ENCODE assay signal across 1 cellular context in genomic region chr17:17107891-17108680, GRCh38.
TF ChIP-seq lines count a peak whose summit lies in the region.

No MANE protein-coding gene starts in this region.

TF ChIP-seq in GM12878, 131 proteins besides CTCF, POLR2A, EP300 and RAD21 (continued from another document):
- TF ChIP-seq ZZZ3 (IDR thresholded peaks at IDR 0.05; ENCODE audit: control insufficient read depth, insufficient read length, low read depth), result no peak
- no peak for TF ChIP-seq MLLT1 (IDR thresholded peaks at IDR 0.05)
- no peak for TF ChIP-seq CREB1 (IDR thresholded peaks at IDR 0.05; ENCODE audit: low read depth)
- no peak for TF ChIP-seq YY1 (IDR thresholded peaks at IDR 0.05; ENCODE audit: low read depth, low read length)
- no peak for TF ChIP-seq SIN3A (IDR thresholded peaks at IDR 0.05; ENCODE audit: low read depth, low read length)
- no peak for TF ChIP-seq CBFB (IDR thresholded peaks at IDR 0.05; ENCODE audit: low read depth)
- TF ChIP-seq, protein P1, sequence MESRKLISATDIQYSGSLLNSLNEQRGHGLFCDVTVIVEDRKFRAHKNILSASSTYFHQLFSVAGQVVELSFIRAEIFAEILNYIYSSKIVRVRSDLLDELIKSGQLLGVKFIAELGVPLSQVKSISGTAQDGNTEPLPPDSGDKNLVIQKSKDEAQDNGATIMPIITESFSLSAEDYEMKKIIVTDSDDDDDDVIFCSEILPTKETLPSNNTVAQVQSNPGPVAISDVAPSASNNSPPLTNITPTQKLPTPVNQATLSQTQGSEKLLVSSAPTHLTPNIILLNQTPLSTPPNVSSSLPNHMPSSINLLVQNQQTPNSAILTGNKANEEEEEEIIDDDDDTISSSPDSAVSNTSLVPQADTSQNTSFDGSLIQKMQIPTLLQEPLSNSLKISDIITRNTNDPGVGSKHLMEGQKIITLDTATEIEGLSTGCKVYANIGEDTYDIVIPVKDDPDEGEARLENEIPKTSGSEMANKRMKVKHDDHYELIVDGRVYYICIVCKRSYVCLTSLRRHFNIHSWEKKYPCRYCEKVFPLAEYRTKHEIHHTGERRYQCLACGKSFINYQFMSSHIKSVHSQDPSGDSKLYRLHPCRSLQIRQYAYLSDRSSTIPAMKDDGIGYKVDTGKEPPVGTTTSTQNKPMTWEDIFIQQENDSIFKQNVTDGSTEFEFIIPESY (IDR thresholded peaks at IDR 0.05), result no peak
- no peak for TF ChIP-seq POLR2AphosphoS2 (IDR thresholded peaks at IDR 0.05; ENCODE audit: low read depth, low read length)
- TF ChIP-seq, protein P2, sequence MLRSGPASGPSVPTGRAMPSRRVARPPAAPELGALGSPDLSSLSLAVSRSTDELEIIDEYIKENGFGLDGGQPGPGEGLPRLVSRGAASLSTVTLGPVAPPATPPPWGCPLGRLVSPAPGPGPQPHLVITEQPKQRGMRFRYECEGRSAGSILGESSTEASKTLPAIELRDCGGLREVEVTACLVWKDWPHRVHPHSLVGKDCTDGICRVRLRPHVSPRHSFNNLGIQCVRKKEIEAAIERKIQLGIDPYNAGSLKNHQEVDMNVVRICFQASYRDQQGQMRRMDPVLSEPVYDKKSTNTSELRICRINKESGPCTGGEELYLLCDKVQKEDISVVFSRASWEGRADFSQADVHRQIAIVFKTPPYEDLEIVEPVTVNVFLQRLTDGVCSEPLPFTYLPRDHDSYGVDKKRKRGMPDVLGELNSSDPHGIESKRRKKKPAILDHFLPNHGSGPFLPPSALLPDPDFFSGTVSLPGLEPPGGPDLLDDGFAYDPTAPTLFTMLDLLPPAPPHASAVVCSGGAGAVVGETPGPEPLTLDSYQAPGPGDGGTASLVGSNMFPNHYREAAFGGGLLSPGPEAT (IDR thresholded peaks at IDR 0.05; ENCODE audit: low read depth), result no peak
- TF ChIP-seq TCF3 (IDR thresholded peaks at IDR 0.05; ENCODE audit: borderline replicate concordance, insufficient read depth, low read depth, low read length), result no peak
